ENCODE assay signal across 9 cellular contexts in genomic region chr15:82663186-82663600, GRCh38. TPM values are rescaled to one million over a fixed set of nuclear protein-coding genes. Genes with fewer than 3 reads are reported as not detected.
DNase-seq lines count a peak whose midpoint lies in the region; ATAC-seq lines count a peak whose summit lies in the region.
"Had no signal": no experiment of that assay in that cellular context is flagged by ENCODE, and none has a peak within 500 bp of the region (broad histone marks: within the 10 kb centered on the region; RNA-seq: fewer than 3 reads in every experiment).

No MANE protein-coding gene starts in this region.

- no peak overlapping the region for H3K4me3 Mint-ChIP-seq in T-helper 17 cell
- H3K4me3 Mint-ChIP-seq: B cell had no signal

- DNase-seq in activated effector memory CD4-positive, alpha-beta T cell treated with anti-CD3 and anti-CD28 coated beads, Interleukin-2, amount 50 U/mL, for 16 hours = peak; percentile 74
- no peak for DNase-seq in activated effector memory CD4-positive, alpha-beta T cell treated with Interleukin-2 at 50 U/mL for 16 hours
- DNase-seq in T-helper 17 cell (peak in 2 of 3 donors; percentile 26 to 32), trophoblast cell (peak; percentile 29 to 72), NCI-H1417 treated with DMSO at 0.1 percent for 48 hours (lab: John Stamatoyannopoulos, UW) (no peak)
- DNase-seq in effector CD8-positive, alpha-beta T cell (lab: John Stamatoyannopoulos, UW) = peak; percentile 3

- H2BK120ac ChIP-seq in trophoblast cell (ENCODE audit: insufficient read depth, low read length, poor library complexity) = no peak overlapping the region

- H2BK5ac ChIP-seq in trophoblast cell (ENCODE audit: low read depth, low read length, poor library complexity) = no peak overlapping the region

- ATAC-seq in T-helper 17 cell = no peak
- no peak for ATAC-seq in HG03432 (IDR thresholded peaks at IDR 0.05; ENCODE audit: unreplicated experiment)
- no peak for ATAC-seq in GM21723 (IDR thresholded peaks at IDR 0.05; ENCODE audit: unreplicated experiment)

- H3K4me2 ChIP-seq in trophoblast cell (ENCODE audit: low read length) = no peak overlapping the region

- H3K4me3 ChIP-seq in trophoblast cell (ENCODE audit: low read depth, low read length) = no peak overlapping the region

- peaks cover 2% of the 10 kb centered on the region for H3K36me3 Mint-ChIP-seq in T-helper 17 cell (ENCODE audit: low read depth)

- H3K27me3 Mint-ChIP-seq in T-helper 17 cell = peaks cover 61% of the 10 kb centered on the region

- no peak overlapping the region for H2BK12ac ChIP-seq in trophoblast cell (ENCODE audit: low read length)

- H3K36me3 ChIP-seq in trophoblast cell (ENCODE audit: control insufficient read depth in 1 of 2, insufficient read depth in 2 of 2, low read length in 2 of 2) = no peaks in the 10 kb centered on the region

- no peak overlapping the region for H4K8ac ChIP-seq in trophoblast cell (ENCODE audit: low read depth, low read length)

- no peak overlapping the region for H3K14ac ChIP-seq in trophoblast cell (ENCODE audit: low read length)

- WGBS in trophoblast cell (ENCODE audit: extremely low coverage, insufficient coverage, insufficient read length) = no CpG with 5 or more reads among the region's 4 CpGs

- H4K12ac ChIP-seq in trophoblast cell (ENCODE audit: low read depth, low read length) = no peak overlapping the region

- H4K91ac ChIP-seq in trophoblast cell (ENCODE audit: low read depth, low read length) = no peak overlapping the region

- no peak overlapping the region for H2AFZ ChIP-seq in trophoblast cell (ENCODE audit: insufficient read depth, low read length, poor library complexity)

- H3K27me3 ChIP-seq in trophoblast cell (ENCODE audit: insufficient read depth, low read length) = no peaks in the 10 kb centered on the region

- no peaks in the 10 kb centered on the region for H3K4me1 Mint-ChIP-seq in T-helper 17 cell
- H3K4me1 Mint-ChIP-seq: B cell had no signal

- H2AK5ac ChIP-seq in trophoblast cell (ENCODE audit: low read length) = no peak overlapping the region

- no peak overlapping the region for H3K9ac ChIP-seq in trophoblast cell (ENCODE audit: low read length)

- no peak overlapping the region for H3K23ac ChIP-seq in trophoblast cell (ENCODE audit: low read length)

- H3K4ac ChIP-seq in trophoblast cell (ENCODE audit: low read depth, low read length) = no peak overlapping the region

- no peak overlapping the region for H3K18ac ChIP-seq in trophoblast cell (ENCODE audit: low read length)

- H3K79me1 ChIP-seq in trophoblast cell (ENCODE audit: low read length) = no peaks in the 10 kb centered on the region

- H3K9me3 ChIP-seq in T-helper 17 cell (ENCODE audit: control insufficient read depth, low read length, poor library complexity, severe bottlenecking) (no peaks in the 10 kb centered on the region), trophoblast cell (ENCODE audit: insufficient read depth, low read depth, low read length) (no peaks in the 10 kb centered on the region)

- no peaks in the 10 kb centered on the region for H3K79me2 ChIP-seq in trophoblast cell (ENCODE audit: control insufficient read depth, insufficient read depth, low read length, poor library complexity)

- H3K27ac ChIP-seq in trophoblast cell (ENCODE audit: low read depth, low read length) = no peak overlapping the region

- no peaks in the 10 kb centered on the region for H3K4me1 ChIP-seq in trophoblast cell (ENCODE audit: control insufficient read depth in 1 of 2, insufficient read depth in 2 of 2, low read length in 2 of 2)

- no peak overlapping the region for H3K27ac Mint-ChIP-seq in T-helper 17 cell
- H3K27ac Mint-ChIP-seq: B cell had no signal

RNA-seq across cellular contexts. Expression of gene CPEB1, which starts 16.0 kb away (rescaled TPM):
- under 1 TPM; 0.32 to 0.50 TPM for total RNA-seq in T-helper 17 cell
- 0.04 TPM in 1 of 2 replicates, not detected in the other for polyA plus RNA-seq in trophoblast cell (2013)

RNA-seq across cellular contexts. Expression of gene AP3B2, which starts 46.5 kb away (rescaled TPM):
- under 1 TPM; 0.10 TPM for total RNA-seq in T-helper 17 cell
- 1.5 and 1.6 TPM in 2 replicates for polyA plus RNA-seq in trophoblast cell (2013)

Comparison
In these comparisons a context has a peak if more than half of its experiments do, and no peak if none do; other contexts are left out.
1. DNase-seq: peak in activated effector memory CD4-positive, alpha-beta T cell treated with anti-CD3 and anti-CD28 coated beads, Interleukin-2, amount 50 U/mL, for 16 hours (single experiment), T-helper 17 cell (2 of 3), effector CD8-positive, alpha-beta T cell (single experiment) and trophoblast cell (2 of 2); none in activated effector memory CD4-positive, alpha-beta T cell treated with Interleukin-2 at 50 U/mL for 16 hours (single experiment) and NCI-H1417 treated with DMSO at 0.1 percent for 48 hours (single experiment).